14 cellular contexts compared by ENCODE assay signal in the genomic region with DNA sequence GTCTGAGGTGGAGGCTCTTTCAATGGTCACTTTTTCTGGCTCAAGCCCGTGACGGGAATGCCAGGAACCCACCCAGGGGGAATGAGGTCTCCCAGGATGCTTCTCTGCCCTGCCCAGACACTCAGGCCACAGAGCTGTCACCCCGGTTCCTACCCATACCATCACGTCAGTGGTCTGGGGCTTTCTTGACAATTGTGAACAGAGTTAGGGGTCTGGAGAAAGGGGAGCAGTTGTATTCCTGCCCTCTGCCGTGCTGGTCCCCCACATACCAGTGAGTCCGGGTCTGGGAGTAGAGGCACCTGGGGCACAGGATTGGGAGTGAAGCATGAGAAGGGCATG.
DNase-seq lines count a peak whose midpoint lies in the region; ATAC-seq and TF ChIP-seq lines count a peak whose summit lies in the region.
"Had no signal": no experiment of that assay in that cellular context is flagged by ENCODE, and none has a peak within 500 bp of the region (broad histone marks: within the 10 kb centered on the region; RNA-seq: fewer than 3 reads in every experiment).

No MANE protein-coding gene starts in this region.

- ATAC-seq in GM18907 (IDR thresholded peaks at IDR 0.05; ENCODE audit: unreplicated experiment) = peak; percentile 5
- no peak for ATAC-seq in body of pancreas
- no peak for ATAC-seq in lower lobe of right lung
- no peak for ATAC-seq in stimulated activated naive B cell treated with anti-CD40 and anti-IgM and Interleukin-4, amounts not matched to agents 10 μg/mL and 1 μg/mL and 100 μg/mL, for 72 hours (replicated peaks)

- H3K4me3 ChIP-seq in body of pancreas (no peak overlapping the region), lower lobe of right lung (peak overlapping the region; percentile 17)

- DNase-seq in body of pancreas (no peak), lower lobe of right lung (no peak), GM13976 (ENCODE audit: low spot score) (no peak), NCI-H2227 treated with DMSO at 0.1 percent for 48 hours (lab: John Stamatoyannopoulos, UW) (no peak), NCI-H146 treated with DMSO at 0.1 percent for 48 hours (lab: John Stamatoyannopoulos, UW; ENCODE audit: unreplicated experiment) (no peak), NCI-H446 (lab: John Stamatoyannopoulos, UW) (no peak)
- no peak for DNase-seq in stimulated activated naive B cell treated with anti-CD40 and anti-IgM and Interleukin-4, amounts not matched to agents 10 μg/mL and 1 μg/mL and 100 μg/mL, for 72 hours
- DNase-seq: activated B cell treated with CpG ODN at 0.5 μM for 24 hours; activated T-cell treated with anti-CD3 and anti-CD28 coated beads, Interleukin-2, amount 50 U/mL, for 1 hour; CD4-positive, alpha-beta memory T cell; NCI-H1436 treated with DMSO at 0.1 percent for 48 hours; stimulated activated CD4-positive, alpha-beta T cell treated with anti-CD3 and anti-CD28 coated beads, Interleukin-12 subunit alpha, Interleukin-12 subunit beta, amount 100 ng/mL, for 4 hours had no signal

- H3K36me3 ChIP-seq in body of pancreas (replicated peaks in 1 of 2; ENCODE audit: insufficient read depth in 1 of 2, low read depth in 2 of 2) (no peaks in the 10 kb centered on the region), lower lobe of right lung (no peaks in the 10 kb centered on the region)

- no peaks in the 10 kb centered on the region for H3K27me3 Mint-ChIP-seq in stimulated activated naive B cell treated with anti-CD40 and anti-IgM and Interleukin-4, amounts not matched to agents 10 μg/mL and 1 μg/mL and 100 μg/mL, for 72 hours
- H3K27me3 Mint-ChIP-seq: CD4-positive, alpha-beta memory T cell; IgD-negative memory B cell had no signal

- no peak for TF ChIP-seq POLR2A in body of pancreas (IDR thresholded peaks at IDR 0.05)

- WGBS in body of pancreas, 2 donors = 40 to 56% methylated on average over 4 to 6 of the region's 6 CpGs

- peak overlapping the region; percentile 82 for H3K27ac Mint-ChIP-seq in stimulated activated naive B cell treated with anti-CD40 and anti-IgM and Interleukin-4, amounts not matched to agents 10 μg/mL and 1 μg/mL and 100 μg/mL, for 72 hours
- H3K27ac Mint-ChIP-seq: activated B cell treated with CpG ODN at 0.5 μM for 24 hours had no signal

- H3K4me1 ChIP-seq in body of pancreas = peaks cover 37% of the 10 kb centered on the region
- peaks cover 46% of the 10 kb centered on the region for H3K4me1 ChIP-seq in lower lobe of right lung

- H3K9me3 Mint-ChIP-seq in stimulated activated naive B cell treated with anti-CD40 and anti-IgM and Interleukin-4, amounts not matched to agents 10 μg/mL and 1 μg/mL and 100 μg/mL, for 72 hours = no peaks in the 10 kb centered on the region
- H3K9me3 Mint-ChIP-seq: activated B cell treated with CpG ODN at 0.5 μM for 24 hours; CD4-positive, alpha-beta memory T cell; IgD-negative memory B cell had no signal

- H3K9me3 ChIP-seq in body of pancreas (no peaks in the 10 kb centered on the region), lower lobe of right lung (no peaks in the 10 kb centered on the region)

- TF ChIP-seq CTCF in body of pancreas (IDR thresholded peaks at IDR 0.05) (no peak), lower lobe of right lung (IDR thresholded peaks at IDR 0.05) (no peak), GM13976 (IDR thresholded peaks at IDR 0.05; ENCODE audit: borderline replicate concordance, control extremely low read depth, extremely low read depth, insufficient read depth, missing control alignments) (no peak)

- in situ Hi-C loops in GM13976 (cut with MboI; ENCODE audit: low sequenced_read_pairs, unreplicated experiment) = no loop called here

- peak overlapping the region; percentile 87 to 99 (median 94) for H3K27ac ChIP-seq in body of pancreas
- peak overlapping the region; percentile 78 for H3K27ac ChIP-seq in lower lobe of right lung

- intact Hi-C loops in body of pancreas (cut with DNase I) = loop anchor here (10.0 kb wide), 1 partner anchor 88 kb away; no protein-coding TSS in a partner anchor
- intact Hi-C loops in lower lobe of right lung (cut with DNase I) = no loop called here

- H3K4me1 Mint-ChIP-seq in stimulated activated naive B cell treated with anti-CD40 and anti-IgM and Interleukin-4, amounts not matched to agents 10 μg/mL and 1 μg/mL and 100 μg/mL, for 72 hours = peaks cover 12 to 20% of the 10 kb centered on the region in 2 donors

- H3K36me3 Mint-ChIP-seq in stimulated activated naive B cell treated with anti-CD40 and anti-IgM and Interleukin-4, amounts not matched to agents 10 μg/mL and 1 μg/mL and 100 μg/mL, for 72 hours = no peaks in the 10 kb centered on the region
- H3K36me3 Mint-ChIP-seq: CD4-positive, alpha-beta memory T cell; IgD-negative memory B cell had no signal

- H3K27me3 ChIP-seq in body of pancreas = no peaks in the 10 kb centered on the region
- H3K27me3 ChIP-seq in lower lobe of right lung (ENCODE audit: low read depth) = no peaks in the 10 kb centered on the region

- H3K4me3 Mint-ChIP-seq in stimulated activated naive B cell treated with anti-CD40 and anti-IgM and Interleukin-4, amounts not matched to agents 10 μg/mL and 1 μg/mL and 100 μg/mL, for 72 hours = no peak overlapping the region
- H3K4me3 Mint-ChIP-seq: activated B cell treated with CpG ODN at 0.5 μM for 24 hours; CD4-positive, alpha-beta memory T cell had no signal
